In genomic region chr1:91835087-91835521, GRCh38 we compare ENCODE assay signal across 17 cellular contexts. TPM values are rescaled to one million over a fixed set of nuclear protein-coding genes. Genes with fewer than 3 reads are reported as not detected.
DNase-seq lines count a peak whose midpoint lies in the region; ATAC-seq, FAIRE-seq and TF ChIP-seq lines count a peak whose summit lies in the region.
"Had no signal": no experiment of that assay in that cellular context is flagged by ENCODE, and none has a peak within 500 bp of the region (broad histone marks: within the 10 kb centered on the region; RNA-seq: fewer than 3 reads in every experiment).

No MANE protein-coding gene starts in this region.

- H3K23ac ChIP-seq in trophoblast cell (ENCODE audit: low read length) (no peak overlapping the region), mesenchymal stem cell (ENCODE audit: low read length in 2 of 2) (no peak overlapping the region)

- no peak overlapping the region for H3K4ac ChIP-seq in trophoblast cell (ENCODE audit: low read depth, low read length)
- H3K4ac ChIP-seq in mesenchymal stem cell (ENCODE audit: low read depth in 1 of 2, low read length in 2 of 2): no peak overlapping the region

- intact Hi-C loops in psoas muscle (cut with DNase I): loop anchor here in 1 of 2 donors (5.0 kb wide), 1 partner anchor 43 kb away; no protein-coding TSS in a partner anchor

- H3K9ac ChIP-seq in trophoblast cell (ENCODE audit: low read length) (no peak overlapping the region), mesenchymal stem cell (ENCODE audit: low read length) (no peak overlapping the region)
- H3K9ac ChIP-seq: BLaER1 treated with 17β-estradiol and CSF1 and Interleukin-3, amounts not matched to agents 10 nM and 100 nM had no signal

- TF ChIP-seq CTCF in A549 (IDR thresholded peaks at IDR 0.05) (no peak), psoas muscle (IDR thresholded peaks at IDR 0.05) (no peak)

- H3K27ac Mint-ChIP-seq in activated T-helper 17 cell treated with anti-CD3 and anti-CD28 coated beads, Interleukin-2, amount 50 U/mL, for 72 hours: peak overlapping the region; percentile 37

- no peaks in the 10 kb centered on the region for H3K9me3 Mint-ChIP-seq in activated T-helper 17 cell treated with anti-CD3 and anti-CD28 coated beads, Interleukin-2, amount 50 U/mL, for 72 hours

- H4K91ac ChIP-seq in trophoblast cell (ENCODE audit: low read depth, low read length) (no peak overlapping the region), mesenchymal stem cell (ENCODE audit: low read length) (no peak overlapping the region)

- H3K27me3 ChIP-seq in trophoblast cell (ENCODE audit: insufficient read depth, low read length) (no peaks in the 10 kb centered on the region), mesenchymal stem cell (ENCODE audit: control insufficient read depth in 1 of 2, insufficient read depth in 1 of 2, low read length in 2 of 2) (no peaks in the 10 kb centered on the region), psoas muscle (ENCODE audit: insufficient read depth in 3 of 3, low read length in 2 of 3) (no peaks in the 10 kb centered on the region)
- H3K27me3 ChIP-seq: BLaER1 treated with 17β-estradiol and CSF1 and Interleukin-3, amounts not matched to agents 10 nM and 100 nM; MG63 had no signal

- H2BK12ac ChIP-seq in trophoblast cell (ENCODE audit: low read length) (no peak overlapping the region), mesenchymal stem cell (ENCODE audit: low read length in 2 of 2) (no peak overlapping the region)

- H3K4me1 Mint-ChIP-seq in activated T-helper 17 cell treated with anti-CD3 and anti-CD28 coated beads, Interleukin-2, amount 50 U/mL, for 72 hours: peaks cover 7% of the 10 kb centered on the region

- H4K8ac ChIP-seq in trophoblast cell (ENCODE audit: low read depth, low read length) (no peak overlapping the region), mesenchymal stem cell (ENCODE audit: low read length) (no peak overlapping the region)

- H3K18ac ChIP-seq in trophoblast cell (ENCODE audit: low read length): no peak overlapping the region
- no peak overlapping the region for H3K18ac ChIP-seq in mesenchymal stem cell (ENCODE audit: low read depth in 1 of 2, low read length in 2 of 2)

- CTCF ChIA-PET in A549 (lab: Yijun Ruan, JAX): interaction anchor here (2.1 kb wide), 1 partner anchor 9 kb away, joined by 5 read pairs; no protein-coding TSS in a partner anchor

- no peak for DNase-seq in A549 (ENCODE audit: low read depth in 1 of 2, low spot score in 1 of 2)
- no peak for DNase-seq in left lobe of liver (ENCODE audit: low spot score)
- DNase-seq in trophoblast cell: peak; percentile 73 to 94
- DNase-seq in mesenchymal stem cell: no peak
- DNase-seq in ACHN: no peak
- no peak for DNase-seq in psoas muscle
- DNase-seq in erythroblast (lab: John Stamatoyannopoulos, UW): no peak
- DNase-seq: MG63, NCI-H1105 treated with DMSO at 0.1 percent for 48 hours, NCI-H187 treated with DMSO at 0.1 percent for 48 hours, NCI-H2171, NCI-H510A treated with DMSO at 0.1 percent for 48 hours, SIG-M5 had no signal

- WGBS in A549 (ENCODE audit: missing lambda C conversion rate): 25% methylated on average over 1 of the region's 1 CpG
- WGBS in trophoblast cell (ENCODE audit: extremely low coverage, insufficient coverage, insufficient read length): no CpG with 5 or more reads among the region's 1 CpG
- no CpG with 5 or more reads among the region's 1 CpG for WGBS in mesenchymal stem cell
- WGBS in psoas muscle, 3 donors: 86 to 95% (median 89%) methylated on average over 1 of the region's 1 CpG

- H3K36me3 ChIP-seq in trophoblast cell (ENCODE audit: control insufficient read depth in 1 of 2, insufficient read depth in 2 of 2, low read length in 2 of 2) (no peaks in the 10 kb centered on the region), mesenchymal stem cell (ENCODE audit: control insufficient read depth in 1 of 2, insufficient read depth in 2 of 2, low read depth in 1 of 2, low read length in 2 of 2) (peaks cover 0 to 56% of the 10 kb centered on the region in 2 experiments), psoas muscle (ENCODE audit: insufficient read depth in 1 of 2, low read depth in 1 of 2) (no peaks in the 10 kb centered on the region)
- H3K36me3 ChIP-seq: BLaER1 treated with 17β-estradiol and CSF1 and Interleukin-3, amounts not matched to agents 10 nM and 100 nM; MG63 had no signal

- H3K27ac ChIP-seq in A549 (peak overlapping the region; percentile 30 to 54; a peak in 3 of 6 replicates), trophoblast cell (ENCODE audit: low read depth, low read length) (no peak overlapping the region), mesenchymal stem cell (ENCODE audit: low read length, poor library complexity, severe bottlenecking) (no peak overlapping the region), psoas muscle (no peak overlapping the region)
- H3K27ac ChIP-seq: 22Rv1; BLaER1 treated with 17β-estradiol and CSF1 and Interleukin-3, amounts not matched to agents 10 nM and 100 nM had no signal

- TF ChIP-seq POLR2A in A549 (IDR thresholded peaks at IDR 0.05; ENCODE audit: low read length): no peak
- TF ChIP-seq POLR2A in erythroblast (IDR thresholded peaks at IDR 0.05; ENCODE audit: low read length): no peak

- no peak overlapping the region for H2AK5ac ChIP-seq in trophoblast cell (ENCODE audit: low read length)
- H2AK5ac ChIP-seq in mesenchymal stem cell (ENCODE audit: low read length, severe bottlenecking): no peak overlapping the region

- H3K27me3 Mint-ChIP-seq in activated T-helper 17 cell treated with anti-CD3 and anti-CD28 coated beads, Interleukin-2, amount 50 U/mL, for 72 hours: no peaks in the 10 kb centered on the region

- H3K4me1 ChIP-seq in A549: peaks cover 38% of the 10 kb centered on the region
- H3K4me1 ChIP-seq in trophoblast cell (ENCODE audit: control insufficient read depth in 1 of 2, insufficient read depth in 2 of 2, low read length in 2 of 2): peaks cover 0 to 2% of the 10 kb centered on the region in 2 experiments
- peaks cover 11% of the 10 kb centered on the region for H3K4me1 ChIP-seq in mesenchymal stem cell (ENCODE audit: control insufficient read depth, insufficient read depth, low read depth, low read length)
- H3K4me1 ChIP-seq in psoas muscle: peaks cover 28% of the 10 kb centered on the region

- H3K4me2 ChIP-seq in A549 (peak overlapping the region; percentile 33; the same call in 1 of the 3 replicates), trophoblast cell (ENCODE audit: low read length) (no peak overlapping the region), mesenchymal stem cell (ENCODE audit: low read length, poor library complexity, severe bottlenecking) (no peak overlapping the region)
- H3K4me2 ChIP-seq: BLaER1 treated with 17β-estradiol and CSF1 and Interleukin-3, amounts not matched to agents 10 nM and 100 nM had no signal

- H2BK5ac ChIP-seq in trophoblast cell (ENCODE audit: low read depth, low read length, poor library complexity) (no peak overlapping the region), mesenchymal stem cell (ENCODE audit: low read depth, low read length, poor library complexity, severe bottlenecking) (no peak overlapping the region)

- H2BK120ac ChIP-seq in trophoblast cell (ENCODE audit: insufficient read depth, low read length, poor library complexity) (no peak overlapping the region), mesenchymal stem cell (ENCODE audit: low read depth, low read length) (no peak overlapping the region)

- H2AFZ ChIP-seq in trophoblast cell (ENCODE audit: insufficient read depth, low read length, poor library complexity) (no peak overlapping the region), mesenchymal stem cell (ENCODE audit: low read depth, low read length) (no peak overlapping the region)

- in situ Hi-C loops in ACHN (cut with HindIII; ENCODE audit: low pct_ligation_motif_present, low pct_unique_long_range_greater_than_20kb, low sequenced_read_pairs): no loop called here

- no peak overlapping the region for H4K12ac ChIP-seq in trophoblast cell (ENCODE audit: low read depth, low read length)

- H3K4me3 ChIP-seq in A549 (no peak overlapping the region), trophoblast cell (ENCODE audit: low read depth, low read length) (no peak overlapping the region), mesenchymal stem cell (ENCODE audit: insufficient read depth in 1 of 2, low read depth in 1 of 2, low read length in 2 of 2) (no peak overlapping the region), psoas muscle (no peak overlapping the region)
- H3K4me3 ChIP-seq: BLaER1 treated with 17β-estradiol and CSF1 and Interleukin-3, amounts not matched to agents 10 nM and 100 nM; MG63 had no signal

- H3K14ac ChIP-seq in trophoblast cell (ENCODE audit: low read length): no peak overlapping the region
- H3K14ac ChIP-seq in mesenchymal stem cell (ENCODE audit: low read length in 2 of 2): no peak overlapping the region

- no peaks in the 10 kb centered on the region for H3K9me3 ChIP-seq in A549
- no peaks in the 10 kb centered on the region for H3K9me3 ChIP-seq in trophoblast cell (ENCODE audit: insufficient read depth, low read depth, low read length)
- no peaks in the 10 kb centered on the region for H3K9me3 ChIP-seq in mesenchymal stem cell (ENCODE audit: control insufficient read depth, low read length)
- no peaks in the 10 kb centered on the region for H3K9me3 ChIP-seq in psoas muscle
- H3K9me3 ChIP-seq: BLaER1 treated with 17β-estradiol and CSF1 and Interleukin-3, amounts not matched to agents 10 nM and 100 nM; MG63 had no signal

- TF ChIP-seq EP300 in A549 (IDR thresholded peaks at IDR 0.05): no peak

- no peak for FAIRE-seq in A549 (lab: Jason Lieb, UNC)
- FAIRE-seq: H54 had no signal

- ATAC-seq in A549 (no peak), left lobe of liver (peak; percentile 76), psoas muscle (no peak)
- no peak for ATAC-seq in activated T-helper 17 cell treated with anti-CD3 and anti-CD28 coated beads, Interleukin-2, amount 50 U/mL, for 72 hours (replicated peaks)

- POLR2A ChIA-PET in A549 (lab: Yijun Ruan, JAX): no interaction called here

- no peak overlapping the region for H3K4me3 Mint-ChIP-seq in activated T-helper 17 cell treated with anti-CD3 and anti-CD28 coated beads, Interleukin-2, amount 50 U/mL, for 72 hours

- H3K79me1 ChIP-seq in trophoblast cell (ENCODE audit: low read length): no peaks in the 10 kb centered on the region
- H3K79me1 ChIP-seq in mesenchymal stem cell (replicated peaks; ENCODE audit: low read length, poor library complexity, severe bottlenecking): peaks cover 9% of the 10 kb centered on the region

- no peak overlapping the region for H2BK15ac ChIP-seq in mesenchymal stem cell (ENCODE audit: low read depth, poor library complexity, severe bottlenecking)

- H3K79me2 ChIP-seq in trophoblast cell (ENCODE audit: control insufficient read depth, insufficient read depth, low read length, poor library complexity): no peaks in the 10 kb centered on the region

- no peaks in the 10 kb centered on the region for H3K36me3 Mint-ChIP-seq in activated T-helper 17 cell treated with anti-CD3 and anti-CD28 coated beads, Interleukin-2, amount 50 U/mL, for 72 hours (ENCODE audit: low read depth)

- TF ChIP-seq RAD21 in A549 (conservative IDR thresholded peaks at IDR 0.05 in 1 of 2, IDR thresholded peaks at IDR 0.05 in 1 of 2): no peak

RNA-seq across cellular contexts. Expression of gene TGFBR3, which starts 50.8 kb away (rescaled TPM):
- polyA plus RNA-seq in A549 (2011; rRNA removed): 8.9 and 12.1 TPM in 2 replicates
- polyA plus RNA-seq in A549 (2012; cell fraction: cytosol; rRNA removed): 2.2 and 2.6 TPM in 2 replicates
- polyA plus RNA-seq in A549 (2012; cell fraction: nucleus; rRNA removed): 3.6 and 3.9 TPM in 2 replicates
- polyA plus RNA-seq in A549 (2017; fragmentation: RNase III; extraction: RNeasy Plus Mini Kit Qiagen cat#74134 plus additional on column Dnase treatment): 5.0 to 5.8 TPM (median 5.5 TPM) in 3 replicates
- polyA minus RNA-seq in A549 (2011; rRNA and poly(A)+ RNA removed): 19.1 and 19.3 TPM in 2 replicates
- total RNA-seq in activated T-helper 17 cell treated with anti-CD3 and anti-CD28 coated beads, Interleukin-2, amount 50 U/mL, for 72 hours: 1 to 10 TPM; 2.5 to 4.3 TPM
- total RNA-seq in left lobe of liver: 9.3 TPM
- 9.6 and 9.9 TPM in 2 replicates for polyA plus RNA-seq in trophoblast cell (2013)
- polyA plus RNA-seq in mesenchymal stem cell (2013, experiment 1 of 2): 10.0 TPM
- polyA plus RNA-seq in mesenchymal stem cell (2013, experiment 2 of 2): 10.3 TPM
- 10 to 100 TPM in 3 of 4 donors, 1 to 10 TPM in 1; 5.8 to 24.5 (median 18.9) TPM for total RNA-seq in psoas muscle
- 1 to 10 TPM; 5.1 to 8.9 (median 6.8) TPM for polyA plus RNA-seq in psoas muscle

Comparison
In these comparisons a context has a peak if more than half of its experiments do, and no peak if none do; other contexts are left out.
1. DNase-seq: peak in trophoblast cell (2 of 2); none in A549 (0 of 2), left lobe of liver (single experiment), mesenchymal stem cell (single experiment), ACHN (single experiment), psoas muscle (0 of 2) and erythroblast (0 of 2).
2. H3K27ac ChIP-seq: peak in A549 (2 of 2); none in trophoblast cell (single experiment), mesenchymal stem cell (single experiment) and psoas muscle (single experiment).